In the genomic region with DNA sequence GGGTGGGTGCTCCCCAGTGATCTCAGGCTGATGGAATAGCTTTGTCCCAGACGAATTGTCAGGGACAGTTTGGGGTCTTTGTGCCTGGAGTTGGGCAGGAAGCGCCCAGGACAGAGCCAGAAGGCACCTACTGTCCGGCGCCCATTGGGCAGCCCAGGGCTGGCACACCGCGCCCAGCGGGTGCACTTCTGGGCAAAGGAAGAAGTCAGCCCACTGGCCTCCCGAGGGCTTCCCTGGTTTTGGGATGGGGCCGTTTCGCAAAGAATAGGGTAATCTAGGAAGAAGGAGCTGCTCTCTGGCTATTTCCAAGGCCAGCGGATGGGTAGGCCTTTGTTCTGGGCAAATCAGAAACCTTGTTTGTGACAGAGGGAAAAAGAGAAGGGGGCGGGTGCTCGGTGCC, we compare ENCODE assay signal across 20 cellular contexts. TPM values are rescaled to one million over a fixed set of nuclear protein-coding genes. Genes with fewer than 3 reads are reported as not detected.
A peak's percentile ranks its signal among the peaks of the same experiment; 100 is the strongest.
DNase-seq lines count a peak whose midpoint lies in the region; ATAC-seq, FAIRE-seq and TF ChIP-seq lines count a peak whose summit lies in the region.
"Had no signal": no experiment of that assay in that cellular context is flagged by ENCODE, and none has a peak within 500 bp of the region (broad histone marks: within the 10 kb centered on the region; RNA-seq: fewer than 3 reads in every experiment).

No MANE protein-coding gene starts in this region.

- TF ChIP-seq CTCF in GM13976 (IDR thresholded peaks at IDR 0.05; ENCODE audit: borderline replicate concordance, control extremely low read depth, extremely low read depth, insufficient read depth, missing control alignments) (no peak), progenitor cell of endocrine pancreas (IDR thresholded peaks at IDR 0.05; ENCODE audit: unreplicated experiment) (no peak)

- FAIRE-seq in HTR-8/SVneo (lab: Jason Lieb, UNC): no peak

- H3K36me3 ChIP-seq in HUES6 (ENCODE audit: control insufficient read depth, insufficient read depth, low read length) (no peaks in the 10 kb centered on the region), iPS-15b (ENCODE audit: control insufficient read depth, insufficient read depth, low read length) (no peaks in the 10 kb centered on the region)
- H3K36me3 ChIP-seq: left ventricle myocardium inferior, Peyer's patch, right atrium auricular region, uterus had no signal

- H3K27me3 ChIP-seq in HUES6 (ENCODE audit: control insufficient read depth, insufficient read depth, low read length) (peaks cover 96% of the 10 kb centered on the region), iPS-15b (ENCODE audit: control insufficient read depth, insufficient read depth, low read length) (peaks cover 88% of the 10 kb centered on the region)

- ATAC-seq in HG02642 (IDR thresholded peaks at IDR 0.05; ENCODE audit: poor library complexity, unreplicated experiment): no peak

- peaks cover 81% of the 10 kb centered on the region for H3K27me3 Mint-ChIP-seq in progenitor cell of endocrine pancreas

- peak overlapping the region; percentile 82; the same call in 1 of the 2 replicates for H3K4me3 ChIP-seq in HUES6 (ENCODE audit: low read depth, low read length)
- H3K4me3 ChIP-seq in iPS-15b (ENCODE audit: low read depth, low read length): peak overlapping the region; percentile 81
- H3K4me3 ChIP-seq: uterus had no signal

- peaks cover 6% of the 10 kb centered on the region for H3K4me1 Mint-ChIP-seq in progenitor cell of endocrine pancreas (ENCODE audit: low read depth)

- H3K4me1 ChIP-seq in HUES6 (ENCODE audit: control insufficient read depth, insufficient read depth, low read length) (peaks cover 35% of the 10 kb centered on the region), iPS-15b (ENCODE audit: control insufficient read depth, insufficient read depth, low read length) (no peaks in the 10 kb centered on the region)

- in situ Hi-C loops in GM13976 (cut with MboI; ENCODE audit: low sequenced_read_pairs, unreplicated experiment): no loop called here

- no peaks in the 10 kb centered on the region for H3K9me3 ChIP-seq in HUES6 (ENCODE audit: control insufficient read depth, insufficient read depth, low read depth, low read length)
- no peaks in the 10 kb centered on the region for H3K9me3 ChIP-seq in iPS-15b (ENCODE audit: control insufficient read depth, insufficient read depth, low read length)
- H3K9me3 ChIP-seq: left ventricle myocardium inferior, Peyer's patch, right atrium auricular region, uterus had no signal

- H3K9me3 Mint-ChIP-seq in progenitor cell of endocrine pancreas (ENCODE audit: low read depth): no peaks in the 10 kb centered on the region
- H3K9me3 Mint-ChIP-seq: activated CD4-positive, alpha-beta T cell treated with anti-CD3 and anti-CD28 coated beads, Interleukin-2, amount 10 ng/mL, durations not matched to agents 7 days and 5 days; CD4-positive, CD25-positive, alpha-beta regulatory T cell had no signal

- H3K27ac Mint-ChIP-seq in progenitor cell of endocrine pancreas: no peak overlapping the region
- H3K27ac Mint-ChIP-seq: activated CD4-positive, alpha-beta T cell treated with anti-CD3 and anti-CD28 coated beads, Interleukin-2, amount 10 ng/mL, durations not matched to agents 7 days and 5 days; CD4-positive, CD25-positive, alpha-beta regulatory T cell had no signal

- peak overlapping the region; percentile 33 for H3K4me3 Mint-ChIP-seq in progenitor cell of endocrine pancreas (ENCODE audit: low read depth)
- H3K4me3 Mint-ChIP-seq: activated CD4-positive, alpha-beta T cell treated with anti-CD3 and anti-CD28 coated beads, Interleukin-2, amount 10 ng/mL, durations not matched to agents 7 days and 5 days had no signal

- H3K9ac ChIP-seq in HUES6 (ENCODE audit: low read length) (no peak overlapping the region), iPS-15b (ENCODE audit: low read depth, low read length) (no peak overlapping the region)

- no peaks in the 10 kb centered on the region for H3K36me3 Mint-ChIP-seq in progenitor cell of endocrine pancreas (ENCODE audit: insufficient read depth)
- H3K36me3 Mint-ChIP-seq: CD4-positive, CD25-positive, alpha-beta regulatory T cell had no signal

- H3K27ac ChIP-seq in HUES6 (ENCODE audit: low read depth, low read length): no peak overlapping the region
- H3K27ac ChIP-seq: left ventricle myocardium inferior, Peyer's patch, right atrium auricular region, uterus had no signal

- DNase-seq in GM13976 (ENCODE audit: low spot score): peak; percentile 33
- no peak for DNase-seq in progenitor cell of endocrine pancreas (ENCODE audit: low spot score, unreplicated experiment)
- DNase-seq in HTR-8/SVneo (ENCODE audit: insufficient read length, low spot score): no peak
- no peak for DNase-seq in NCI-H2029 treated with DMSO at 0.1 percent for 48 hours (lab: John Stamatoyannopoulos, UW)
- DNase-seq: activated CD4-positive, alpha-beta T cell treated with anti-CD3 and anti-CD28 coated beads, Interleukin-2, amount 10 ng/mL, durations not matched to agents 7 days and 5 days; activated effector memory CD4-positive, alpha-beta T cell treated with anti-CD3 and anti-CD28 coated beads, Interleukin-2, amount 50 U/mL, for 16 hours; CD4-positive, CD25-positive, alpha-beta regulatory T cell; erythroblast; foreskin fibroblast; KG1; left ventricle myocardium inferior; NCI-H146; NCI-H524; uterus had no signal

RNA-seq across cellular contexts. Expression of a gene that starts 3.5 kb away (rescaled TPM):
- 4.0 and 7.0 TPM in 2 replicates for total RNA-seq in progenitor cell of endocrine pancreas
- total RNA-seq: activated CD4-positive, alpha-beta T cell treated with anti-CD3 and anti-CD28 coated beads, Interleukin-2, amount 10 ng/mL, durations not matched to agents 7 days and 5 days; CD4-positive, CD25-positive, alpha-beta regulatory T cell; Peyer's patch; T-helper 1 cell treated with Interleukin-12 subunit alpha and Interleukin-12 subunit beta and Interleukin-4 antibody, amounts not matched to agents 30 ng/mL and 1 ng/mL, for 36 hours had no signal
